Comparison of ENCODE assay signal across 32 cellular contexts in the genomic region with DNA sequence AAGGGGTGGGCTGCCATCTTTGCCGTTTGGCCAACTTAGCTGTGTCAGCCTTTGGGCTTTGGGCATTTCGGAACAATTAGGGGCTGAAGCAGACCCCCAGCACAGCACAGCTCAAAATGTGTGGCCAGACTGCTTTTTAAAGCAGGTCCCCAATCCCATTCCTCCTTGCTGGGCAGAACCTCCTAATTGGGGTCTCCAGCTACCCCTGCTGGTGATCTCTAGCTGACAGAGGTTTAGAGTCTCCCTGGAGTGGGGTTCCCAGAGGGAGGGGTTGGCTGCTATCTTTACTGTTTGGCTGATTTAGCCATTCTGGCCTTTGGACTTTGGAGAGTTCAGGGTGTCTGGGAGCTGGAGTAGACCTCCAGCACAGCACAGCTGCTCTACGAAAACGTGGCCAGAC.
"Had no signal": no experiment of that assay in that cellular context is flagged by ENCODE, and none has a peak within 500 bp of the region (broad histone marks: within the 10 kb centered on the region; RNA-seq: fewer than 3 reads in every experiment).

No MANE protein-coding gene starts in this region.

- H3K9me3 Mint-ChIP-seq: activated CD4-positive, alpha-beta memory T cell treated with anti-CD3 and anti-CD28 coated beads, Interleukin-2, amount 10 ng/mL, durations not matched to agents 7 days and 5 days; activated CD4-positive, alpha-beta T cell treated with anti-CD3 and anti-CD28 coated beads, Interleukin-2, amount 10 ng/mL, durations not matched to agents 7 days and 5 days; activated naive CD4-positive, alpha-beta T cell treated with anti-CD3 and anti-CD28 coated beads, Interleukin-2, amount 10 ng/mL, durations not matched to agents 7 days and 5 days; activated naive CD4-positive, alpha-beta T cell treated with anti-CD3 and anti-CD28 coated beads, Interleukin-2, amount 50 U/mL, for 72 hours; activated naive CD8-positive, alpha-beta T cell treated with anti-CD3 and anti-CD28 coated beads, Interleukin-2, amount 10 ng/mL, durations not matched to agents 7 days and 5 days; activated T-cell treated with anti-CD3 and anti-CD28 coated beads, Interleukin-2, amount 50 U/mL, for 24 hours; T-helper 2 cell treated with Interferon-gamma antibody and Interleukin-4, amounts not matched to agents 5 μg/mL and 100 μg/mL, for 36 hours had no signal

- H3K9me3 ChIP-seq: ascending aorta, colonic mucosa had no signal

- ATAC-seq: activated naive CD4-positive, alpha-beta T cell treated with anti-CD3 and anti-CD28 coated beads, Interleukin-2, amount 50 U/mL, for 72 hours; activated T-cell treated with anti-CD3 and anti-CD28 coated beads, Interleukin-2, amount 50 U/mL, for 72 hours; esophagus mucosa; T-helper 17 cell had no signal

- H3K27me3 ChIP-seq: ascending aorta, breast epithelium, cardiac muscle cell, colonic mucosa had no signal

- H3K27me3 Mint-ChIP-seq: activated CD4-positive, alpha-beta memory T cell treated with anti-CD3 and anti-CD28 coated beads, Interleukin-2, amount 10 ng/mL, durations not matched to agents 7 days and 5 days; activated CD4-positive, alpha-beta T cell treated with anti-CD3 and anti-CD28 coated beads, Interleukin-2, amount 10 ng/mL, durations not matched to agents 7 days and 5 days; activated naive CD4-positive, alpha-beta T cell treated with anti-CD3 and anti-CD28 coated beads, Interleukin-2, amount 10 ng/mL, durations not matched to agents 7 days and 5 days; activated naive CD8-positive, alpha-beta T cell treated with anti-CD3 and anti-CD28 coated beads, Interleukin-2, amount 10 ng/mL, durations not matched to agents 7 days and 5 days; brain; T-helper 17 cell had no signal

- FAIRE-seq: frontal cortex had no signal

- H3K4me1 ChIP-seq: ascending aorta, breast epithelium, colonic mucosa had no signal

- H3K36me3 ChIP-seq: ascending aorta, breast epithelium, cardiac muscle cell, colonic mucosa, WERI-Rb-1 had no signal

- H3K27ac Mint-ChIP-seq: activated CD4-positive, alpha-beta memory T cell treated with anti-CD3 and anti-CD28 coated beads, Interleukin-2, amount 10 ng/mL, durations not matched to agents 7 days and 5 days; activated CD4-positive, alpha-beta T cell treated with anti-CD3 and anti-CD28 coated beads, Interleukin-2, amount 10 ng/mL, durations not matched to agents 7 days and 5 days; activated naive CD4-positive, alpha-beta T cell treated with anti-CD3 and anti-CD28 coated beads, Interleukin-2, amount 10 ng/mL, durations not matched to agents 7 days and 5 days; activated naive CD4-positive, alpha-beta T cell treated with anti-CD3 and anti-CD28 coated beads, Interleukin-2, amount 50 U/mL, for 72 hours; activated naive CD8-positive, alpha-beta T cell treated with anti-CD3 and anti-CD28 coated beads, Interleukin-2, amount 10 ng/mL, durations not matched to agents 7 days and 5 days; activated T-cell treated with anti-CD3 and anti-CD28 coated beads, Interleukin-2, amount 50 U/mL, for 24 hours; activated T-cell treated with anti-CD3 and anti-CD28 coated beads, Interleukin-2, amount 50 U/mL, for 72 hours; brain; T-helper 17 cell; T-helper 2 cell treated with Interferon-gamma antibody and Interleukin-4, amounts not matched to agents 5 μg/mL and 100 μg/mL, for 36 hours had no signal

- H3K36me3 Mint-ChIP-seq: activated naive CD4-positive, alpha-beta T cell treated with anti-CD3 and anti-CD28 coated beads, Interleukin-2, amount 10 ng/mL, durations not matched to agents 7 days and 5 days; activated naive CD4-positive, alpha-beta T cell treated with anti-CD3 and anti-CD28 coated beads, Interleukin-2, amount 50 U/mL, for 72 hours; activated naive CD8-positive, alpha-beta T cell treated with anti-CD3 and anti-CD28 coated beads, Interleukin-2, amount 10 ng/mL, durations not matched to agents 7 days and 5 days; brain had no signal

- H3K4me3 Mint-ChIP-seq: activated CD4-positive, alpha-beta memory T cell treated with anti-CD3 and anti-CD28 coated beads, Interleukin-2, amount 10 ng/mL, durations not matched to agents 7 days and 5 days; activated CD4-positive, alpha-beta T cell treated with anti-CD3 and anti-CD28 coated beads, Interleukin-2, amount 10 ng/mL, durations not matched to agents 7 days and 5 days; activated naive CD4-positive, alpha-beta T cell treated with anti-CD3 and anti-CD28 coated beads, Interleukin-2, amount 10 ng/mL, durations not matched to agents 7 days and 5 days; activated naive CD8-positive, alpha-beta T cell treated with anti-CD3 and anti-CD28 coated beads, Interleukin-2, amount 10 ng/mL, durations not matched to agents 7 days and 5 days; activated T-cell treated with anti-CD3 and anti-CD28 coated beads, Interleukin-2, amount 50 U/mL, for 24 hours; activated T-cell treated with anti-CD3 and anti-CD28 coated beads, Interleukin-2, amount 50 U/mL, for 72 hours; brain; T-helper 17 cell; T-helper 2 cell treated with Interferon-gamma antibody and Interleukin-4, amounts not matched to agents 5 μg/mL and 100 μg/mL, for 36 hours had no signal

- H3K4me1 Mint-ChIP-seq: activated CD4-positive, alpha-beta memory T cell treated with anti-CD3 and anti-CD28 coated beads, Interleukin-2, amount 10 ng/mL, durations not matched to agents 7 days and 5 days; activated CD4-positive, alpha-beta T cell treated with anti-CD3 and anti-CD28 coated beads, Interleukin-2, amount 10 ng/mL, durations not matched to agents 7 days and 5 days; activated naive CD4-positive, alpha-beta T cell treated with anti-CD3 and anti-CD28 coated beads, Interleukin-2, amount 10 ng/mL, durations not matched to agents 7 days and 5 days; activated naive CD8-positive, alpha-beta T cell treated with anti-CD3 and anti-CD28 coated beads, Interleukin-2, amount 10 ng/mL, durations not matched to agents 7 days and 5 days; brain; T-helper 17 cell had no signal

- H3K4me3 ChIP-seq: ascending aorta, breast epithelium, cardiac muscle cell, colonic mucosa had no signal

- DNase-seq: activated CD4-positive, alpha-beta memory T cell treated with anti-CD3 and anti-CD28 coated beads, Interleukin-2, amount 10 ng/mL, durations not matched to agents 7 days and 5 days; activated CD4-positive, alpha-beta T cell treated with anti-CD3 and anti-CD28 coated beads for 4 hours; activated CD4-positive, alpha-beta T cell treated with anti-CD3 and anti-CD28 coated beads, Interleukin-2, amount 10 ng/mL, durations not matched to agents 7 days and 5 days; activated CD4-positive, alpha-beta T cell treated with anti-CD3 and anti-CD28 coated beads, Interleukin-2, amount 50 U/mL, for 4 hours; activated CD4-positive, CD25-positive, alpha-beta regulatory T cell; activated CD4-positive, CD25-positive, alpha-beta regulatory T cell treated with anti-CD3 and anti-CD28 coated beads, Interleukin-2, amount 50 U/mL, for 72 hours; activated CD8-positive, alpha-beta memory T cell treated with anti-CD3 and anti-CD28 coated beads, Interleukin-2, amount 50 U/mL, for 48 hours; activated gamma-delta T cell; activated naive CD4-positive, alpha-beta T cell; activated naive CD4-positive, alpha-beta T cell treated with anti-CD3 and anti-CD28 coated beads, Interleukin-2, amount 10 ng/mL, durations not matched to agents 7 days and 5 days; activated naive CD8-positive, alpha-beta T cell treated with anti-CD3 and anti-CD28 coated beads, Interleukin-2, amount 10 ng/mL, durations not matched to agents 7 days and 5 days; activated T-cell treated with anti-CD3 and anti-CD28 coated beads for 4 hours; activated T-cell treated with anti-CD3 and anti-CD28 coated beads, Interleukin-2, amount 50 U/mL, for 24 hours; activated T-cell treated with anti-CD3 and anti-CD28 coated beads, Interleukin-2, amount 50 U/mL, for 72 hours; central memory CD4-positive, alpha-beta T cell; cerebellar nuclear complex; colonic mucosa; effector CD8-positive, alpha-beta T cell; foreskin fibroblast; head of caudate nucleus; T-helper 1 cell; T-helper 17 cell; T1000; WERI-Rb-1 had no signal

- H3K27ac ChIP-seq: ascending aorta, breast epithelium, cardiac muscle cell, colonic mucosa, WERI-Rb-1 had no signal
